ENCODE assay signal across 1 cellular context in the genomic region with DNA sequence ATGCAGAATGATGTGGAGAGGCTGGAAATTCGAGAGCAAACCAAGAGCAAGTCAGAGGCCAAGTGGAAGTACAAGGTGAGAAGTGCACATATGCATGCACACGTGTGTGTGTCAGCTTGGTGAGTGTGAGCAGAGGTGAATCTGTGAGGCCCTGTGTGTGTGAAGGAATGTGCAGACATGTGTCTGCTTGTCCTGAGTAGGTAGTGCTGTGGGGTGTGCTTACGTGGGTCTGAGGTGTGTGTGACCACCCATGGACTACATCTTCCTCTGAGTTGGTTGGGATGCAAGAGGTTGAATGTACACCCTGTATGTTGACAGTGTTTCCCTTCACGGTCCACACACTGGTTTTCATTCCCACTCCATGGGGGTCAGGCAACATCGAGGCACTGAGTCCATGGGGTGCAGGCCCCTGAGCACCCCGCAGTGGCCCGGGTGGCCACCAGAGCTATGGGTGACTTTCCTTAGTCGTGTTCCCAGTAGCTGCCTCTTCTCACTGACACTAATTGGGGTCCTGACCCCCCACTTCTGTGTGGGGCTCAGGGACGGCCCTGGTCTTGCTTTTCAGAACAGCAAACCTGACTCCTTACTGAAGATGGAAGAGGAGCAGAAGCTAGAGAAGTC.
TF ChIP-seq lines count a peak whose summit lies in the region.

No MANE protein-coding gene starts in this region.

TF ChIP-seq in H1, 55 proteins besides CTCF, POLR2A, EP300 and RAD21 (continued from another document):
- TF ChIP-seq CBX5 (IDR thresholded peaks at IDR 0.05; ENCODE audit: low read depth, low read length) (no peak), EZH2 (IDR thresholded peaks at IDR 0.05; ENCODE audit: low read depth, low read length, severe bottlenecking) (no peak), SP2 (IDR thresholded peaks at IDR 0.05; ENCODE audit: low read length) (no peak), FOSL1 (IDR thresholded peaks at IDR 0.05; ENCODE audit: insufficient read depth, low read depth, low read length) (no peak), CHD2 (IDR thresholded peaks at IDR 0.05; ENCODE audit: low read length) (no peak)
